ENCODE assay signal across 2 cellular contexts in the genomic region with DNA sequence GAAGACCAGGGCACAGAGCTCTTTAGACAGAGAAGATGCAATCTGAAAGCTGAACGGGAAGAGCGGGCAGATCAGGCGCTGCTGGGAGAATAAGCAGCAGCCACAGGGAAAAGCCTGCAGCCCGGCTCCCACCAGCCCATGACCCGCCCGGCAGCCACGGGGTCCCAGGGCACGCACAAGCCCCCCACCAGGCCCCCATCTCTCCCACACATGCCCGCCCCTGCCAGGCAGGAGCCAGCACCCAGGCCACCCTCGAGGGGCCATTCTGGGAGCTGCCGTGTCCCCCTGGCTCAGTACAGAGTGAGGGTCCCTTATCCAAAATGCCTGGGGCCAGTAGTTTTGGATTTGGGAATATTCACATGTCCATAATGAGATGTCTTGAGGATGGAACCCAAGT.
TF ChIP-seq lines count a peak whose summit lies in the region.

No MANE protein-coding gene starts in this region.

TF ChIP-seq in liver, 16 proteins besides CTCF, POLR2A, EP300 and RAD21 (continued from another document):
- TF ChIP-seq, protein P1, sequence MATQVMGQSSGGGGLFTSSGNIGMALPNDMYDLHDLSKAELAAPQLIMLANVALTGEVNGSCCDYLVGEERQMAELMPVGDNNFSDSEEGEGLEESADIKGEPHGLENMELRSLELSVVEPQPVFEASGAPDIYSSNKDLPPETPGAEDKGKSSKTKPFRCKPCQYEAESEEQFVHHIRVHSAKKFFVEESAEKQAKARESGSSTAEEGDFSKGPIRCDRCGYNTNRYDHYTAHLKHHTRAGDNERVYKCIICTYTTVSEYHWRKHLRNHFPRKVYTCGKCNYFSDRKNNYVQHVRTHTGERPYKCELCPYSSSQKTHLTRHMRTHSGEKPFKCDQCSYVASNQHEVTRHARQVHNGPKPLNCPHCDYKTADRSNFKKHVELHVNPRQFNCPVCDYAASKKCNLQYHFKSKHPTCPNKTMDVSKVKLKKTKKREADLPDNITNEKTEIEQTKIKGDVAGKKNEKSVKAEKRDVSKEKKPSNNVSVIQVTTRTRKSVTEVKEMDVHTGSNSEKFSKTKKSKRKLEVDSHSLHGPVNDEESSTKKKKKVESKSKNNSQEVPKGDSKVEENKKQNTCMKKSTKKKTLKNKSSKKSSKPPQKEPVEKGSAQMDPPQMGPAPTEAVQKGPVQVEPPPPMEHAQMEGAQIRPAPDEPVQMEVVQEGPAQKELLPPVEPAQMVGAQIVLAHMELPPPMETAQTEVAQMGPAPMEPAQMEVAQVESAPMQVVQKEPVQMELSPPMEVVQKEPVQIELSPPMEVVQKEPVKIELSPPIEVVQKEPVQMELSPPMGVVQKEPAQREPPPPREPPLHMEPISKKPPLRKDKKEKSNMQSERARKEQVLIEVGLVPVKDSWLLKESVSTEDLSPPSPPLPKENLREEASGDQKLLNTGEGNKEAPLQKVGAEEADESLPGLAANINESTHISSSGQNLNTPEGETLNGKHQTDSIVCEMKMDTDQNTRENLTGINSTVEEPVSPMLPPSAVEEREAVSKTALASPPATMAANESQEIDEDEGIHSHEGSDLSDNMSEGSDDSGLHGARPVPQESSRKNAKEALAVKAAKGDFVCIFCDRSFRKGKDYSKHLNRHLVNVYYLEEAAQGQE (IDR thresholded peaks at IDR 0.05): no peak
- no peak for TF ChIP-seq JUND (IDR thresholded peaks at IDR 0.05)
- no peak for TF ChIP-seq YY1 (IDR thresholded peaks at IDR 0.05)
- no peak for TF ChIP-seq FOXA2 (IDR thresholded peaks at IDR 0.05)
- no peak for TF ChIP-seq GABPA (IDR thresholded peaks at IDR 0.05 in 1 of 2, conservative IDR thresholded peaks at IDR 0.05 in 1 of 2)
- TF ChIP-seq TAF1 (conservative IDR thresholded peaks at IDR 0.05): no peak
- no peak for TF ChIP-seq EGR1 (IDR thresholded peaks at IDR 0.05; ENCODE audit: low read depth in 2 of 2)
- TF ChIP-seq RXRA (IDR thresholded peaks at IDR 0.05): no peak
- no peak for TF ChIP-seq HNF4A (conservative IDR thresholded peaks at IDR 0.05)
- TF ChIP-seq, protein P2, sequence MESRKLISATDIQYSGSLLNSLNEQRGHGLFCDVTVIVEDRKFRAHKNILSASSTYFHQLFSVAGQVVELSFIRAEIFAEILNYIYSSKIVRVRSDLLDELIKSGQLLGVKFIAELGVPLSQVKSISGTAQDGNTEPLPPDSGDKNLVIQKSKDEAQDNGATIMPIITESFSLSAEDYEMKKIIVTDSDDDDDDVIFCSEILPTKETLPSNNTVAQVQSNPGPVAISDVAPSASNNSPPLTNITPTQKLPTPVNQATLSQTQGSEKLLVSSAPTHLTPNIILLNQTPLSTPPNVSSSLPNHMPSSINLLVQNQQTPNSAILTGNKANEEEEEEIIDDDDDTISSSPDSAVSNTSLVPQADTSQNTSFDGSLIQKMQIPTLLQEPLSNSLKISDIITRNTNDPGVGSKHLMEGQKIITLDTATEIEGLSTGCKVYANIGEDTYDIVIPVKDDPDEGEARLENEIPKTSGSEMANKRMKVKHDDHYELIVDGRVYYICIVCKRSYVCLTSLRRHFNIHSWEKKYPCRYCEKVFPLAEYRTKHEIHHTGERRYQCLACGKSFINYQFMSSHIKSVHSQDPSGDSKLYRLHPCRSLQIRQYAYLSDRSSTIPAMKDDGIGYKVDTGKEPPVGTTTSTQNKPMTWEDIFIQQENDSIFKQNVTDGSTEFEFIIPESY (IDR thresholded peaks at IDR 0.05): no peak
- TF ChIP-seq FOXA1 (IDR thresholded peaks at IDR 0.05): no peak
- TF ChIP-seq, protein P3, sequence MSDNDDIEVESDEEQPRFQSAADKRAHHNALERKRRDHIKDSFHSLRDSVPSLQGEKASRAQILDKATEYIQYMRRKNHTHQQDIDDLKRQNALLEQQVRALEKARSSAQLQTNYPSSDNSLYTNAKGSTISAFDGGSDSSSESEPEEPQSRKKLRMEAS (IDR thresholded peaks at IDR 0.05): no peak
- TF ChIP-seq HNF4G (IDR thresholded peaks at IDR 0.05): no peak
- TF ChIP-seq NR2F2 (IDR thresholded peaks at IDR 0.05): no peak

TF ChIP-seq in GM23338, 12 proteins besides CTCF, POLR2A, EP300 and RAD21 (continued from another document):
- TF ChIP-seq, protein P4, sequence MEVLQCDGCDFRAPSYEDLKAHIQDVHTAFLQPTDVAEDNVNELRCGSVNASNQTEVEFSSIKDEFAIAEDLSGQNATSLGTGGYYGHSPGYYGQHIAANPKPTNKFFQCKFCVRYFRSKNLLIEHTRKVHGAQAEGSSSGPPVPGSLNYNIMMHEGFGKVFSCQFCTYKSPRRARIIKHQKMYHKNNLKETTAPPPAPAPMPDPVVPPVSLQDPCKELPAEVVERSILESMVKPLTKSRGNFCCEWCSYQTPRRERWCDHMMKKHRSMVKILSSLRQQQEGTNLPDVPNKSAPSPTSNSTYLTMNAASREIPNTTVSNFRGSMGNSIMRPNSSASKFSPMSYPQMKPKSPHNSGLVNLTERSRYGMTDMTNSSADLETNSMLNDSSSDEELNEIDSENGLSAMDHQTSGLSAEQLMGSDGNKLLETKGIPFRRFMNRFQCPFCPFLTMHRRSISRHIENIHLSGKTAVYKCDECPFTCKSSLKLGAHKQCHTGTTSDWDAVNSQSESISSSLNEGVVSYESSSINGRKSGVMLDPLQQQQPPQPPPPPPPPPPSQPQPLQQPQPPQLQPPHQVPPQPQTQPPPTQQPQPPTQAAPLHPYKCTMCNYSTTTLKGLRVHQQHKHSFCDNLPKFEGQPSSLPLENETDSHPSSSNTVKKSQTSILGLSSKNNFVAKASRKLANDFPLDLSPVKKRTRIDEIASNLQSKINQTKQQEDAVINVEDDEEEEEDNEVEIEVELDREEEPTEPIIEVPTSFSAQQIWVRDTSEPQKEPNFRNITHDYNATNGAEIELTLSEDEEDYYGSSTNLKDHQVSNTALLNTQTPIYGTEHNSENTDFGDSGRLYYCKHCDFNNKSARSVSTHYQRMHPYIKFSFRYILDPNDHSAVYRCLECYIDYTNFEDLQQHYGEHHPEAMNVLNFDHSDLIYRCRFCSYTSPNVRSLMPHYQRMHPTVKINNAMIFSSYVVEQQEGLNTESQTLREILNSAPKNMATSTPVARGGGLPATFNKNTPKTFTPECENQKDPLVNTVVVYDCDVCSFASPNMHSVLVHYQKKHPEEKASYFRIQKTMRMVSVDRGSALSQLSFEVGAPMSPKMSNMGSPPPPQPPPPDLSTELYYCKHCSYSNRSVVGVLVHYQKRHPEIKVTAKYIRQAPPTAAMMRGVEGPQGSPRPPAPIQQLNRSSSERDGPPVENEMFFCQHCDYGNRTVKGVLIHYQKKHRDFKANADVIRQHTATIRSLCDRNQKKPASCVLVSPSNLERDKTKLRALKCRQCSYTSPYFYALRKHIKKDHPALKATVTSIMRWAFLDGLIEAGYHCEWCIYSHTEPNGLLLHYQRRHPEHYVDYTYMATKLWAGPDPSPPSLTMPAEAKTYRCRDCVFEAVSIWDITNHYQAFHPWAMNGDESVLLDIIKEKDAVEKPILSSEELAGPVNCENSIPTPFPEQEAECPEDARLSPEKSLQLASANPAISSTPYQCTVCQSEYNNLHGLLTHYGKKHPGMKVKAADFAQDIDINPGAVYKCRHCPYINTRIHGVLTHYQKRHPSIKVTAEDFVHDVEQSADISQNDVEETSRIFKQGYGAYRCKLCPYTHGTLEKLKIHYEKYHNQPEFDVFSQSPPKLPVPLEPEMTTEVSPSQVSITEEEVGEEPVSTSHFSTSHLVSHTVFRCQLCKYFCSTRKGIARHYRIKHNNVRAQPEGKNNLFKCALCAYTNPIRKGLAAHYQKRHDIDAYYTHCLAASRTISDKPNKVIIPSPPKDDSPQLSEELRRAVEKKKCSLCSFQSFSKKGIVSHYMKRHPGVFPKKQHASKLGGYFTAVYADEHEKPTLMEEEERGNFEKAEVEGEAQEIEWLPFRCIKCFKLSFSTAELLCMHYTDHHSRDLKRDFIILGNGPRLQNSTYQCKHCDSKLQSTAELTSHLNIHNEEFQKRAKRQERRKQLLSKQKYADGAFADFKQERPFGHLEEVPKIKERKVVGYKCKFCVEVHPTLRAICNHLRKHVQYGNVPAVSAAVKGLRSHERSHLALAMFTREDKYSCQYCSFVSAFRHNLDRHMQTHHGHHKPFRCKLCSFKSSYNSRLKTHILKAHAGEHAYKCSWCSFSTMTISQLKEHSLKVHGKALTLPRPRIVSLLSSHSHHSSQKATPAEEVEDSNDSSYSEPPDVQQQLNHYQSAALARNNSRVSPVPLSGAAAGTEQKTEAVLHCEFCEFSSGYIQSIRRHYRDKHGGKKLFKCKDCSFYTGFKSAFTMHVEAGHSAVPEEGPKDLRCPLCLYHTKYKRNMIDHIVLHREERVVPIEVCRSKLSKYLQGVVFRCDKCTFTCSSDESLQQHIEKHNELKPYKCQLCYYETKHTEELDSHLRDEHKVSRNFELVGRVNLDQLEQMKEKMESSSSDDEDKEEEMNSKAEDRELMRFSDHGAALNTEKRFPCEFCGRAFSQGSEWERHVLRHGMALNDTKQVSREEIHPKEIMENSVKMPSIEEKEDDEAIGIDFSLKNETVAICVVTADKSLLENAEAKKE (CRISPR knock-in tag; IDR thresholded peaks at IDR 0.05): no peak
- TF ChIP-seq NANOG (IDR thresholded peaks at IDR 0.05; ENCODE audit: borderline replicate concordance) (no peak), ZNF331 (CRISPR knock-in tag; IDR thresholded peaks at IDR 0.05; ENCODE audit: low read depth) (no peak), EZH2phosphoT487 (IDR thresholded peaks at IDR 0.05; ENCODE audit: unreplicated experiment) (no peak)
